ENCODE assay signal across 1 cellular context in the genomic region with DNA sequence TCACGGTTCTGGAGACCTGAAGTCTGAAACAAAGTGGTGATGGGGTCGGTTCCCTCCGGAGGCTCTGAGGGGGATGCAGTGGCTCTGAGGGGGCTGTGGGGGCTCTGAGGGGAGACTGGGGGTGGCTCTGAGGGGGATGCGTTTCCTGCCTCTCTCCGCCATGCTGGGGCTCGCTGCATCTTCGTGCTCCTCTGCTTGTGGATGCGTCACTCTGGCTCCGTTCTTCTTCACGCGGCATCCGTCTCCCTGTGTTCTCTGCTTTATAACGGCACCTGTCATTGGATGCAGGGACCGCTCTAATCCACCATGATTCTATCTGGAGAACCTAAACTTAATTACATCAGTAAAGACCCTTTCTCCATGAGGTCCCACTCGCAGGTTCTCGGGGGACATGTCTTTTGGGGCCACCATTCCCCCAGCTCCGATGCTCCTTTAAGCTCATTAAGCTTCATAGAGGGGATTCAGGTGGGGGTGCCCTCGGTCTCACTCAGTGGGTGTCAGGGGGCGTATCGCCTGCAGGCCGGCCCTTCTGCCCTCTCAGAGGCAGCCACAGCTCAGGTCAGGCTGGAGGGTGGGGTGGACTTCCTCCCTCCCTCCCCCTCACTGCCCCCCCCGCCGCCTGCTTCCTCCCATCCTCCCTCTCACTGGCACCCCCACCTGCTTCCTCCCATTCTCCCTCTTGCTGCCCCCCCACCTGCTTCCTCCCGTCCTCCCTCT.
TF ChIP-seq lines count a peak whose summit lies in the region.

No MANE protein-coding gene starts in this region.

TF ChIP-seq in K562, 482 proteins besides CTCF, POLR2A, EP300 and RAD21:
- TF ChIP-seq NFATC3 (IDR thresholded peaks at IDR 0.05) (no peak), ZBTB7A (IDR thresholded peaks at IDR 0.05; ENCODE audit: borderline replicate concordance, control insufficient read depth, low read depth, low read length) (0 out of 2 replicates have a peak, but pooled peaks have one; percentile 8)
